1 cellular context compared by ENCODE assay signal in genomic region chr17:44200478-44201155, GRCh38.
TF ChIP-seq lines count a peak whose summit lies in the region.

No MANE protein-coding gene starts in this region.

TF ChIP-seq in H1, 55 proteins besides CTCF, POLR2A, EP300 and RAD21:
- TF ChIP-seq ATF2 (IDR thresholded peaks at IDR 0.05; ENCODE audit: low read length) = no peak
- TF ChIP-seq MAX (IDR thresholded peaks at IDR 0.05) = no peak
- peak; percentile 53 for TF ChIP-seq ASH2L (IDR thresholded peaks at IDR 0.05; ENCODE audit: low read length)
- no peak for TF ChIP-seq TAF7 (optimal IDR thresholded peaks at IDR 0.05; ENCODE audit: borderline replicate concordance, low read depth, low read length)
- TF ChIP-seq POU5F1 (IDR thresholded peaks at IDR 0.05; ENCODE audit: low read depth, low read length) = no peak
- TF ChIP-seq PHF8 (conservative IDR thresholded peaks at IDR 0.05; ENCODE audit: low read depth, low read length) = peak; percentile 66
- no peak for TF ChIP-seq MAFK (IDR thresholded peaks at IDR 0.05; ENCODE audit: low read depth, low read length)
- TF ChIP-seq SIN3A (conservative IDR thresholded peaks at IDR 0.05 in 1 of 2, IDR thresholded peaks at IDR 0.05 in 1 of 2; ENCODE audit: low read depth in 1 of 2, low read length in 2 of 2) = peak in 1 of 2 experiments; percentile 50; a peak in 1 of 4 replicates
- TF ChIP-seq KDM5A (IDR thresholded peaks at IDR 0.05; ENCODE audit: low read length) = peak; percentile 37; the same call in 1 of the 2 replicates
- 0 out of 2 replicates have a peak, but pooled peaks have one; percentile 50 for TF ChIP-seq TAF1 (IDR thresholded peaks at IDR 0.05; ENCODE audit: low read depth, low read length)
- TF ChIP-seq ZNF274 (IDR thresholded peaks at IDR 0.05; ENCODE audit: borderline replicate concordance, extremely low read depth, low read length) = no peak
